Comparison of ENCODE assay signal across 3 cellular contexts in the genomic region with DNA sequence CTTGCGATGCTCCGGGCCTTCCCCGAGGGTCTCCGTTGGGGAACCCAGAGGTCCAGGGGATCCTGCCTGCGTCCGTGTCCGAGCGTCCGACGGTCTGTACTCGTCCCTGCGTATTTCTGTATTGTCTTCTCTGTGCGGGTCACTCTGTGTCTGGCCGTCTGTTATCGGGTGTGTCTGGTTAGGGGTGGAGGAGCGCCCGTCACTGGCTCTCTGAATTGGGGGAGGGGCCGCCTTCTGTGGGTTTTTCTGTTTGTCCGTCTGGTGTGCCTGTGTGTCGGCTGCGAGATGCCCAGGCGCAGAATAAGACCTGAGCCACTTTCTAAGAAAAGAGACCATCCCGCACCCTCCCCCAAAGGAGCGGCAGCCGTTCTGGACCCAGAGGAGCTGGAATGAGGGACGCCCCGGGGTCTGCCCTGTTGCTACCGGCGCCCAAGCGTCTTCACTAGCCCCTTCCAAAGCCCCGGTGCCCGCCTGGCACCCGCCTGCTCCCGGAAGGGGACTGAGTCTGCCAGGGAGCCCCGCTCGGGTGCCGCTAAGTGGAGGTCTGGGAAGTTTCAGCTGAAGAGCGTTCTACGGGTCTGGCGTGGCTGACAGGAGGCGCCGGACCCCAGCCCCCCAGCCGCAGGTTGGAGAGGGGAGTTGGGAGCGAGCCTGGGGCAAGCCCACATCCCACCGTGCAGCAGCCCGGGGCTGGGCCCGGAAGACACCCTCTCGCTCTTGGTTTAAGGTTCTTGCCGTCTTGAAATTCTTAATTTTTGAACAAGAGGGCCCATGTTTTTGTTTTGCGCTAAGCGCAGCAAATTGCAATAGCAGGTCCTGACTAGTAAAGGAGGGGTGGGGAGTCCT.
TF ChIP-seq lines count a peak whose summit lies in the region.

No MANE protein-coding gene starts in this region.

TF ChIP-seq in SK-N-SH, 30 proteins besides CTCF, POLR2A, EP300 and RAD21:
- TF ChIP-seq, protein P1, sequence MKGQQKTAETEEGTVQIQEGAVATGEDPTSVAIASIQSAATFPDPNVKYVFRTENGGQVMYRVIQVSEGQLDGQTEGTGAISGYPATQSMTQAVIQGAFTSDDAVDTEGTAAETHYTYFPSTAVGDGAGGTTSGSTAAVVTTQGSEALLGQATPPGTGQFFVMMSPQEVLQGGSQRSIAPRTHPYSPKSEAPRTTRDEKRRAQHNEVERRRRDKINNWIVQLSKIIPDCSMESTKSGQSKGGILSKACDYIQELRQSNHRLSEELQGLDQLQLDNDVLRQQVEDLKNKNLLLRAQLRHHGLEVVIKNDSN (IDR thresholded peaks at IDR 0.05; ENCODE audit: borderline replicate concordance, low read depth), result no peak
- TF ChIP-seq RCOR1 (IDR thresholded peaks at IDR 0.05; ENCODE audit: low read length) (no peak), SMC3 (IDR thresholded peaks at IDR 0.05; ENCODE audit: low read depth, low read length) (no peak), FOXM1 (IDR thresholded peaks at IDR 0.05; ENCODE audit: low read depth) (no peak), JUND (IDR thresholded peaks at IDR 0.05) (no peak), GABPA (IDR thresholded peaks at IDR 0.05; ENCODE audit: low read depth) (no peak), TEAD4 (IDR thresholded peaks at IDR 0.05; ENCODE audit: borderline replicate concordance, insufficient read depth) (no peak), CHD2 (IDR thresholded peaks at IDR 0.05; ENCODE audit: low read length, partially characterized antibody) (no peak), MEF2A (IDR thresholded peaks at IDR 0.05; ENCODE audit: borderline replicate concordance, low read depth) (no peak), FOSL2 (IDR thresholded peaks at IDR 0.05; ENCODE audit: borderline replicate concordance, low read depth) (no peak), SIN3A (IDR thresholded peaks at IDR 0.05; ENCODE audit: borderline replicate concordance, low read depth, low read length) (no peak), EZH2phosphoT487 (IDR thresholded peaks at IDR 0.05; ENCODE audit: borderline replicate concordance, low read depth) (no peak), TCF12 (IDR thresholded peaks at IDR 0.05) (no peak), ELF1 (IDR thresholded peaks at IDR 0.05) (no peak)
- TF ChIP-seq, protein P2, sequence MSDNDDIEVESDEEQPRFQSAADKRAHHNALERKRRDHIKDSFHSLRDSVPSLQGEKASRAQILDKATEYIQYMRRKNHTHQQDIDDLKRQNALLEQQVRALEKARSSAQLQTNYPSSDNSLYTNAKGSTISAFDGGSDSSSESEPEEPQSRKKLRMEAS (IDR thresholded peaks at IDR 0.05; ENCODE audit: low read depth), result no peak
- TF ChIP-seq, protein P3, sequence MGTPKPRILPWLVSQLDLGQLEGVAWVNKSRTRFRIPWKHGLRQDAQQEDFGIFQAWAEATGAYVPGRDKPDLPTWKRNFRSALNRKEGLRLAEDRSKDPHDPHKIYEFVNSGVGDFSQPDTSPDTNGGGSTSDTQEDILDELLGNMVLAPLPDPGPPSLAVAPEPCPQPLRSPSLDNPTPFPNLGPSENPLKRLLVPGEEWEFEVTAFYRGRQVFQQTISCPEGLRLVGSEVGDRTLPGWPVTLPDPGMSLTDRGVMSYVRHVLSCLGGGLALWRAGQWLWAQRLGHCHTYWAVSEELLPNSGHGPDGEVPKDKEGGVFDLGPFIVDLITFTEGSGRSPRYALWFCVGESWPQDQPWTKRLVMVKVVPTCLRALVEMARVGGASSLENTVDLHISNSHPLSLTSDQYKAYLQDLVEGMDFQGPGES (IDR thresholded peaks at IDR 0.05; ENCODE audit: low read depth, low read length), result no peak
- TF ChIP-seq, protein P4, sequence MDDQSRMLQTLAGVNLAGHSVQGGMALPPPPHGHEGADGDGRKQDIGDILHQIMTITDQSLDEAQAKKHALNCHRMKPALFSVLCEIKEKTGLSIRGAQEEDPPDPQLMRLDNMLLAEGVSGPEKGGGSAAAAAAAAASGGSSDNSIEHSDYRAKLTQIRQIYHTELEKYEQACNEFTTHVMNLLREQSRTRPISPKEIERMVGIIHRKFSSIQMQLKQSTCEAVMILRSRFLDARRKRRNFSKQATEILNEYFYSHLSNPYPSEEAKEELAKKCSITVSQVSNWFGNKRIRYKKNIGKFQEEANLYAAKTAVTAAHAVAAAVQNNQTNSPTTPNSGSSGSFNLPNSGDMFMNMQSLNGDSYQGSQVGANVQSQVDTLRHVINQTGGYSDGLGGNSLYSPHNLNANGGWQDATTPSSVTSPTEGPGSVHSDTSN (IDR thresholded peaks at IDR 0.05), result no peak

TF ChIP-seq in SK-N-SH treated with all-trans-retinoic acid at 6 μM for 48 hours, 23 proteins besides CTCF, POLR2A, EP300 and RAD21:
- no peak for TF ChIP-seq ZNF70 (CRISPR knock-in tag; IDR thresholded peaks at IDR 0.05)
- TF ChIP-seq, protein P5, sequence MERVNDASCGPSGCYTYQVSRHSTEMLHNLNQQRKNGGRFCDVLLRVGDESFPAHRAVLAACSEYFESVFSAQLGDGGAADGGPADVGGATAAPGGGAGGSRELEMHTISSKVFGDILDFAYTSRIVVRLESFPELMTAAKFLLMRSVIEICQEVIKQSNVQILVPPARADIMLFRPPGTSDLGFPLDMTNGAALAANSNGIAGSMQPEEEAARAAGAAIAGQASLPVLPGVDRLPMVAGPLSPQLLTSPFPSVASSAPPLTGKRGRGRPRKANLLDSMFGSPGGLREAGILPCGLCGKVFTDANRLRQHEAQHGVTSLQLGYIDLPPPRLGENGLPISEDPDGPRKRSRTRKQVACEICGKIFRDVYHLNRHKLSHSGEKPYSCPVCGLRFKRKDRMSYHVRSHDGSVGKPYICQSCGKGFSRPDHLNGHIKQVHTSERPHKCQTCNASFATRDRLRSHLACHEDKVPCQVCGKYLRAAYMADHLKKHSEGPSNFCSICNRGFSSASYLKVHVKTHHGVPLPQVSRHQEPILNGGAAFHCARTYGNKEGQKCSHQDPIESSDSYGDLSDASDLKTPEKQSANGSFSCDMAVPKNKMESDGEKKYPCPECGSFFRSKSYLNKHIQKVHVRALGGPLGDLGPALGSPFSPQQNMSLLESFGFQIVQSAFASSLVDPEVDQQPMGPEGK (CRISPR knock-in tag; IDR thresholded peaks at IDR 0.05; ENCODE audit: borderline replicate concordance), result no peak
- TF ChIP-seq ARNTL (CRISPR knock-in tag; IDR thresholded peaks at IDR 0.05; ENCODE audit: borderline replicate concordance, low read depth), result no peak
- TF ChIP-seq OSR1 (CRISPR knock-in tag; IDR thresholded peaks at IDR 0.05), result no peak
- TF ChIP-seq ZFP30 (CRISPR knock-in tag; IDR thresholded peaks at IDR 0.05), result no peak
- no peak for TF ChIP-seq TCF4 (CRISPR knock-in tag; IDR thresholded peaks at IDR 0.05; ENCODE audit: borderline replicate concordance)
- TF ChIP-seq ZNF8 (CRISPR knock-in tag; IDR thresholded peaks at IDR 0.05), result no peak
- TF ChIP-seq ZC3H10 (CRISPR knock-in tag; IDR thresholded peaks at IDR 0.05), result no peak
- no peak for TF ChIP-seq PPARA (CRISPR knock-in tag; IDR thresholded peaks at IDR 0.05; ENCODE audit: borderline replicate concordance)
- TF ChIP-seq, protein P6, sequence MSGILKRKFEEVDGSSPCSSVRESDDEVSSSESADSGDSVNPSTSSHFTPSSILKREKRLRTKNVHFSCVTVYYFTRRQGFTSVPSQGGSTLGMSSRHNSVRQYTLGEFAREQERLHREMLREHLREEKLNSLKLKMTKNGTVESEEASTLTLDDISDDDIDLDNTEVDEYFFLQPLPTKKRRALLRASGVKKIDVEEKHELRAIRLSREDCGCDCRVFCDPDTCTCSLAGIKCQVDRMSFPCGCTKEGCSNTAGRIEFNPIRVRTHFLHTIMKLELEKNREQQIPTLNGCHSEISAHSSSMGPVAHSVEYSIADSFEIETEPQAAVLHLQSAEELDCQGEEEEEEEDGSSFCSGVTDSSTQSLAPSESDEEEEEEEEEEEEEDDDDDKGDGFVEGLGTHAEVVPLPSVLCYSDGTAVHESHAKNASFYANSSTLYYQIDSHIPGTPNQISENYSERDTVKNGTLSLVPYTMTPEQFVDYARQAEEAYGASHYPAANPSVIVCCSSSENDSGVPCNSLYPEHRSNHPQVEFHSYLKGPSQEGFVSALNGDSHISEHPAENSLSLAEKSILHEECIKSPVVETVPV (CRISPR knock-in tag; IDR thresholded peaks at IDR 0.05), result no peak
- no peak for TF ChIP-seq RARB (CRISPR knock-in tag; IDR thresholded peaks at IDR 0.05)
- no peak for TF ChIP-seq GLIS3 (CRISPR knock-in tag; IDR thresholded peaks at IDR 0.05)
- TF ChIP-seq, protein P7, sequence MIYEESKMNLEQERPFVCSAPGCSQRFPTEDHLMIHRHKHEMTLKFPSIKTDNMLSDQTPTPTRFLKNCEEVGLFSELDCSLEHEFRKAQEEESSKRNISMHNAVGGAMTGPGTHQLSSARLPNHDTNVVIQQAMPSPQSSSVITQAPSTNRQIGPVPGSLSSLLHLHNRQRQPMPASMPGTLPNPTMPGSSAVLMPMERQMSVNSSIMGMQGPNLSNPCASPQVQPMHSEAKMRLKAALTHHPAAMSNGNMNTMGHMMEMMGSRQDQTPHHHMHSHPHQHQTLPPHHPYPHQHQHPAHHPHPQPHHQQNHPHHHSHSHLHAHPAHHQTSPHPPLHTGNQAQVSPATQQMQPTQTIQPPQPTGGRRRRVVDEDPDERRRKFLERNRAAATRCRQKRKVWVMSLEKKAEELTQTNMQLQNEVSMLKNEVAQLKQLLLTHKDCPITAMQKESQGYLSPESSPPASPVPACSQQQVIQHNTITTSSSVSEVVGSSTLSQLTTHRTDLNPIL (CRISPR knock-in tag; IDR thresholded peaks at IDR 0.05; ENCODE audit: low read depth), result no peak
- TF ChIP-seq ZFP3 (CRISPR knock-in tag; IDR thresholded peaks at IDR 0.05), result no peak
- TF ChIP-seq ISL1 (CRISPR knock-in tag; IDR thresholded peaks at IDR 0.05), result no peak
- TF ChIP-seq ZNF565 (CRISPR knock-in tag; conservative IDR thresholded peaks at IDR 0.05; ENCODE audit: low read depth), result no peak
- TF ChIP-seq SNAI2 (CRISPR knock-in tag; IDR thresholded peaks at IDR 0.05), result no peak

TF ChIP-seq in endothelial cell of umbilical vein, 7 proteins besides CTCF, POLR2A, EP300 and RAD21:
- peak; percentile 90 for TF ChIP-seq EZH2 (IDR thresholded peaks at IDR 0.05; ENCODE audit: borderline replicate concordance, low read depth, low read length, severe bottlenecking)
- no peak for TF ChIP-seq MYC (IDR thresholded peaks at IDR 0.05; ENCODE audit: low read depth, low read length)
- TF ChIP-seq, protein P2 (IDR thresholded peaks at IDR 0.05; ENCODE audit: insufficient read depth, insufficient read length), result no peak
- TF ChIP-seq JUN (IDR thresholded peaks at IDR 0.05; ENCODE audit: borderline replicate concordance, insufficient read depth, insufficient read length, low read depth), result no peak
- no peak for TF ChIP-seq GATA2 (IDR thresholded peaks at IDR 0.05; ENCODE audit: insufficient read depth, insufficient read length, low read depth, low read length)
- no peak for TF ChIP-seq POLR2AphosphoS5 (IDR thresholded peaks at IDR 0.05; ENCODE audit: insufficient read depth, low read depth, low read length)
- TF ChIP-seq FOS (IDR thresholded peaks at IDR 0.05; ENCODE audit: borderline replicate concordance, insufficient read depth, low read length), result no peak
